9 cellular contexts compared by ENCODE assay signal in genomic region chr20:3797226-3797545, GRCh38. TPM values are rescaled to one million over a fixed set of nuclear protein-coding genes. Genes with fewer than 3 reads are reported as not detected.
DNase-seq lines count a peak whose midpoint lies in the region.
"Had no signal": no experiment of that assay in that cellular context is flagged by ENCODE, and none has a peak within 500 bp of the region (broad histone marks: within the 10 kb centered on the region; RNA-seq: fewer than 3 reads in every experiment).

No MANE protein-coding gene starts in this region.

- no peaks in the 10 kb centered on the region for H3K27me3 Mint-ChIP-seq in activated CD4-positive, alpha-beta T cell treated with anti-CD3 and anti-CD28 coated beads, Interleukin-2, amount 10 ng/mL, durations not matched to agents 7 days and 5 days
- no peaks in the 10 kb centered on the region for H3K27me3 Mint-ChIP-seq in activated T-helper 2 cell treated with anti-CD3 and anti-CD28 coated beads, Interferon-gamma antibody, Interleukin-2, Interleukin-4, amounts not matched to agents 10 μg/mL and 5 μg/mL and 100 μg/mL, durations not matched to agents 14 hours and 24 hours and 36 hours (ENCODE audit: low read depth)
- H3K27me3 Mint-ChIP-seq in immature natural killer cell (ENCODE audit: low read depth in 3 of 3): peaks cover 0 to 11% (median 3%) of the 10 kb centered on the region in 3 donors

- peaks cover 26% of the 10 kb centered on the region for H3K36me3 ChIP-seq in thymus (ENCODE audit: control insufficient read depth, insufficient read depth)
- H3K36me3 ChIP-seq: pancreas had no signal

- H3K27me3 ChIP-seq in thymus (ENCODE audit: control insufficient read depth, insufficient read depth): no peaks in the 10 kb centered on the region
- H3K27me3 ChIP-seq: pancreas had no signal

- H3K4me3 ChIP-seq in thymus (ENCODE audit: low read length): peak overlapping the region; percentile 83

- H3K4me3 Mint-ChIP-seq in activated CD4-positive, alpha-beta T cell treated with anti-CD3 and anti-CD28 coated beads, Interleukin-2, amount 10 ng/mL, durations not matched to agents 7 days and 5 days: peak overlapping the region; percentile 92
- H3K4me3 Mint-ChIP-seq in activated T-helper 2 cell treated with anti-CD3 and anti-CD28 coated beads, Interferon-gamma antibody, Interleukin-2, Interleukin-4, amounts not matched to agents 10 μg/mL and 5 μg/mL and 100 μg/mL, durations not matched to agents 14 hours and 24 hours and 36 hours (ENCODE audit: low read depth): peak overlapping the region; percentile 99
- peak overlapping the region; percentile 85 to 97 (median 92) for H3K4me3 Mint-ChIP-seq in immature natural killer cell

- no peaks in the 10 kb centered on the region for H3K9me3 ChIP-seq in thymus (ENCODE audit: control insufficient read depth)
- H3K9me3 ChIP-seq: pancreas had no signal

- intact Hi-C loops in activated T-helper 2 cell treated with anti-CD3 and anti-CD28 coated beads, Interferon-gamma antibody, Interleukin-2, Interleukin-4, amounts not matched to agents 10 μg/mL and 5 μg/mL and 100 μg/mL, durations not matched to agents 14 hours and 24 hours and 36 hours (cut with micrococcal nuclease): no loop called here

- DNase-seq in activated CD4-positive, alpha-beta T cell treated with anti-CD3 and anti-CD28 coated beads, Interleukin-2, amount 10 ng/mL, durations not matched to agents 7 days and 5 days: no peak
- no peak for DNase-seq in activated CD4-positive, alpha-beta T cell treated with anti-CD3 and anti-CD28 coated beads for 48 hours
- no peak for DNase-seq in activated T-helper 2 cell treated with anti-CD3 and anti-CD28 coated beads, Interferon-gamma antibody, Interleukin-2, Interleukin-4, amounts not matched to agents 10 μg/mL and 5 μg/mL and 100 μg/mL, durations not matched to agents 14 hours and 24 hours and 36 hours (ENCODE audit: low spot score)
- DNase-seq in immature natural killer cell: no peak
- DNase-seq in NCI-H1436 (lab: John Stamatoyannopoulos, UW): no peak
- DNase-seq in putamen (ENCODE audit: low spot score): no peak
- no peak for DNase-seq in OCI-M2 (lab: John Stamatoyannopoulos, UW; ENCODE audit: unreplicated experiment)

- POLR2A ChIA-PET in activated CD4-positive, alpha-beta T cell treated with anti-CD3 and anti-CD28 coated beads, Interleukin-2, amount 10 ng/mL, durations not matched to agents 7 days and 5 days (lab: Charles Lee): no interaction called here

- CTCF ChIA-PET in activated CD4-positive, alpha-beta T cell treated with anti-CD3 and anti-CD28 coated beads, Interleukin-2, amount 10 ng/mL, durations not matched to agents 7 days and 5 days (lab: Charles Lee): interaction anchor here (1.0 kb wide), 1 partner anchor 12 kb away, joined by 8 read pairs; no protein-coding TSS in a partner anchor

- no peaks in the 10 kb centered on the region for H3K9me3 Mint-ChIP-seq in activated CD4-positive, alpha-beta T cell treated with anti-CD3 and anti-CD28 coated beads, Interleukin-2, amount 10 ng/mL, durations not matched to agents 7 days and 5 days
- H3K9me3 Mint-ChIP-seq in activated T-helper 2 cell treated with anti-CD3 and anti-CD28 coated beads, Interferon-gamma antibody, Interleukin-2, Interleukin-4, amounts not matched to agents 10 μg/mL and 5 μg/mL and 100 μg/mL, durations not matched to agents 14 hours and 24 hours and 36 hours: no peaks in the 10 kb centered on the region
- H3K9me3 Mint-ChIP-seq in immature natural killer cell: no peaks in the 10 kb centered on the region

- peaks cover 35% of the 10 kb centered on the region for H3K4me1 ChIP-seq in thymus (ENCODE audit: control insufficient read depth, insufficient read depth, low read length)

- H3K4me1 Mint-ChIP-seq in activated CD4-positive, alpha-beta T cell treated with anti-CD3 and anti-CD28 coated beads, Interleukin-2, amount 10 ng/mL, durations not matched to agents 7 days and 5 days: peaks cover 52% of the 10 kb centered on the region
- peaks cover 47% of the 10 kb centered on the region for H3K4me1 Mint-ChIP-seq in activated T-helper 2 cell treated with anti-CD3 and anti-CD28 coated beads, Interferon-gamma antibody, Interleukin-2, Interleukin-4, amounts not matched to agents 10 μg/mL and 5 μg/mL and 100 μg/mL, durations not matched to agents 14 hours and 24 hours and 36 hours (ENCODE audit: low read depth)
- peaks cover 52% of the 10 kb centered on the region in 2 donors for H3K4me1 Mint-ChIP-seq in immature natural killer cell

- 96% methylated on average over 5 of the region's 5 CpGs for WGBS in thymus

- H3K27ac Mint-ChIP-seq in activated CD4-positive, alpha-beta T cell treated with anti-CD3 and anti-CD28 coated beads, Interleukin-2, amount 10 ng/mL, durations not matched to agents 7 days and 5 days: peak overlapping the region; percentile 92
- H3K27ac Mint-ChIP-seq in activated T-helper 2 cell treated with anti-CD3 and anti-CD28 coated beads, Interferon-gamma antibody, Interleukin-2, Interleukin-4, amounts not matched to agents 10 μg/mL and 5 μg/mL and 100 μg/mL, durations not matched to agents 14 hours and 24 hours and 36 hours: peak overlapping the region; percentile 95
- peak overlapping the region; percentile 87 to 99 (median 96) for H3K27ac Mint-ChIP-seq in immature natural killer cell

- no peak overlapping the region for H3K27ac ChIP-seq in thymus (ENCODE audit: low read depth)
- H3K27ac ChIP-seq: pancreas had no signal

- peaks cover 60% of the 10 kb centered on the region for H3K36me3 Mint-ChIP-seq in activated CD4-positive, alpha-beta T cell treated with anti-CD3 and anti-CD28 coated beads, Interleukin-2, amount 10 ng/mL, durations not matched to agents 7 days and 5 days (ENCODE audit: low read depth)
- H3K36me3 Mint-ChIP-seq in activated T-helper 2 cell treated with anti-CD3 and anti-CD28 coated beads, Interferon-gamma antibody, Interleukin-2, Interleukin-4, amounts not matched to agents 10 μg/mL and 5 μg/mL and 100 μg/mL, durations not matched to agents 14 hours and 24 hours and 36 hours (ENCODE audit: low read depth): peaks cover 54% of the 10 kb centered on the region
- peaks cover 6 to 32% (median 9%) of the 10 kb centered on the region in 3 donors for H3K36me3 Mint-ChIP-seq in immature natural killer cell

RNA-seq across cellular contexts. Expression of gene CDC25B, which starts 1.1 kb away (rescaled TPM):
- 100 to 1,000 TPM; 403 to 429 TPM for total RNA-seq in activated CD4-positive, alpha-beta T cell treated with anti-CD3 and anti-CD28 coated beads, Interleukin-2, amount 10 ng/mL, durations not matched to agents 7 days and 5 days
- 101 and 103 TPM in 2 replicates for total RNA-seq in activated T-helper 2 cell treated with anti-CD3 and anti-CD28 coated beads, Interferon-gamma antibody, Interleukin-2, Interleukin-4, amounts not matched to agents 10 μg/mL and 5 μg/mL and 100 μg/mL, durations not matched to agents 14 hours and 24 hours and 36 hours
- polyA plus RNA-seq in immature natural killer cell (10 to 100 TPM; 25.3 to 42.0 (median 29.0) TPM), thymus (56.4 TPM)

RNA-seq across cellular contexts. Expression of gene CENPB, which starts 10.6 kb away (rescaled TPM):
- total RNA-seq in activated CD4-positive, alpha-beta T cell treated with anti-CD3 and anti-CD28 coated beads, Interleukin-2, amount 10 ng/mL, durations not matched to agents 7 days and 5 days: 10 to 100 TPM; 77.8 to 85.6 TPM
- total RNA-seq in activated T-helper 2 cell treated with anti-CD3 and anti-CD28 coated beads, Interferon-gamma antibody, Interleukin-2, Interleukin-4, amounts not matched to agents 10 μg/mL and 5 μg/mL and 100 μg/mL, durations not matched to agents 14 hours and 24 hours and 36 hours: 66.1 and 68.9 TPM in 2 replicates
- 1 to 10 TPM; 1.0 to 1.7 (median 1.1) TPM for polyA plus RNA-seq in immature natural killer cell
- polyA plus RNA-seq in thymus: 36.2 TPM

RNA-seq across cellular contexts. Expression of gene SPEF1, which starts 15.9 kb away (rescaled TPM):
- under 1 TPM; 0.17 to 0.21 TPM for total RNA-seq in activated CD4-positive, alpha-beta T cell treated with anti-CD3 and anti-CD28 coated beads, Interleukin-2, amount 10 ng/mL, durations not matched to agents 7 days and 5 days
- not detected in 2 replicates for total RNA-seq in activated T-helper 2 cell treated with anti-CD3 and anti-CD28 coated beads, Interferon-gamma antibody, Interleukin-2, Interleukin-4, amounts not matched to agents 10 μg/mL and 5 μg/mL and 100 μg/mL, durations not matched to agents 14 hours and 24 hours and 36 hours
- polyA plus RNA-seq in immature natural killer cell (not detected), thymus (0.16 TPM)

RNA-seq across cellular contexts. Expression of gene AP5S1, which starts 23.2 kb away (rescaled TPM):
- 10 to 100 TPM; 16.6 to 18.2 TPM for total RNA-seq in activated CD4-positive, alpha-beta T cell treated with anti-CD3 and anti-CD28 coated beads, Interleukin-2, amount 10 ng/mL, durations not matched to agents 7 days and 5 days
- total RNA-seq in activated T-helper 2 cell treated with anti-CD3 and anti-CD28 coated beads, Interferon-gamma antibody, Interleukin-2, Interleukin-4, amounts not matched to agents 10 μg/mL and 5 μg/mL and 100 μg/mL, durations not matched to agents 14 hours and 24 hours and 36 hours: 11.9 and 12.8 TPM in 2 replicates
- polyA plus RNA-seq in immature natural killer cell (10 to 100 TPM; 16.3 to 23.1 (median 17.4) TPM), thymus (8.4 TPM)

RNA-seq across cellular contexts. Expression of gene ADISSP, which starts 29.6 kb away (rescaled TPM):
- total RNA-seq in activated CD4-positive, alpha-beta T cell treated with anti-CD3 and anti-CD28 coated beads, Interleukin-2, amount 10 ng/mL, durations not matched to agents 7 days and 5 days: 10 to 100 TPM; 27.8 to 27.9 TPM
- 55.8 and 56.3 TPM in 2 replicates for total RNA-seq in activated T-helper 2 cell treated with anti-CD3 and anti-CD28 coated beads, Interferon-gamma antibody, Interleukin-2, Interleukin-4, amounts not matched to agents 10 μg/mL and 5 μg/mL and 100 μg/mL, durations not matched to agents 14 hours and 24 hours and 36 hours
- polyA plus RNA-seq in immature natural killer cell: 10 to 100 TPM; 16.4 to 27.5 (median 16.6) TPM
- 21.4 TPM for polyA plus RNA-seq in thymus
